ENCODE assay signal across 1 cellular context in the genomic region with DNA sequence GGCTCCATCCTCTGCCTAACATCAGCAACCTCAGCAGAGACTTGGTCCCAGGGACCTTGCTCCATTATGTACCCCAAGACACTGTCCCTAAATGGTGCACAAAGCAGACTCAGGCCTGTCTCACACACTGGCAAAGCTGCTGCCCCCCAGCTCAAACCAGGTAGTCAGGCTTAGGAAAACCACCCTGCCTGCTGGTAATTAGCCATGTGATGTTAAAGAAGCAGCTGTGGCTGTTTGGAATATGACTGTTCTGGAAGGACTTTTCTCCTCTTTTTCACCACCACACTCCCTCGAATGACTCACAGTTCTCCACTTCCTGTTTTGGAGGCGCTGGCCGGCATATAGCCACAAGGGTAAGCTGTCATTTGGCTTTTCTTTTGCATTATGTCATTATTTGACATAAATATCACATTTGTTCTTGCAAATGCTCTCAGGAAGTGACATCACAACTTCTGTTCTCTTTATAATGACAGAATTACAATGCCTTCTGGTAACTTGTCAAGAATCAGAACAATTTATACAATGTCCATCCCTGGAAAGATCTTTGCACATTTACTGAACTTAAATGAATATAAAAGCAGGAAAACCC.
A peak's percentile ranks its signal among the peaks of the same experiment; 100 is the strongest.
TF ChIP-seq lines count a peak whose summit lies in the region.

No MANE protein-coding gene starts in this region.

TF ChIP-seq in GM12878, 131 proteins besides CTCF, POLR2A, EP300 and RAD21 (continued from another document and continues in another):
- TF ChIP-seq, protein P1, sequence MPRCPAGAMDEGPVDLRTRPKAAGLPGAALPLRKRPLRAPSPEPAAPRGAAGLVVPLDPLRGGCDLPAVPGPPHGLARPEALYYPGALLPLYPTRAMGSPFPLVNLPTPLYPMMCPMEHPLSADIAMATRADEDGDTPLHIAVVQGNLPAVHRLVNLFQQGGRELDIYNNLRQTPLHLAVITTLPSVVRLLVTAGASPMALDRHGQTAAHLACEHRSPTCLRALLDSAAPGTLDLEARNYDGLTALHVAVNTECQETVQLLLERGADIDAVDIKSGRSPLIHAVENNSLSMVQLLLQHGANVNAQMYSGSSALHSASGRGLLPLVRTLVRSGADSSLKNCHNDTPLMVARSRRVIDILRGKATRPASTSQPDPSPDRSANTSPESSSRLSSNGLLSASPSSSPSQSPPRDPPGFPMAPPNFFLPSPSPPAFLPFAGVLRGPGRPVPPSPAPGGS (IDR thresholded peaks at IDR 0.05; ENCODE audit: borderline replicate concordance, insufficient read depth, low read depth, low read length, poor library complexity, severe bottlenecking) = peak; percentile 38
- TF ChIP-seq SP1 (IDR thresholded peaks at IDR 0.05; ENCODE audit: low read depth, low read length) = no peak
- peak; percentile 97 for TF ChIP-seq SPI1 (IDR thresholded peaks at IDR 0.05; ENCODE audit: borderline replicate concordance, insufficient read depth, low read depth, low read length)
- TF ChIP-seq POU2F2 (IDR thresholded peaks at IDR 0.05; ENCODE audit: borderline replicate concordance, low read depth, low read length) = peak; percentile 45; the same call in 1 of the 3 replicates
- TF ChIP-seq, protein P2, sequence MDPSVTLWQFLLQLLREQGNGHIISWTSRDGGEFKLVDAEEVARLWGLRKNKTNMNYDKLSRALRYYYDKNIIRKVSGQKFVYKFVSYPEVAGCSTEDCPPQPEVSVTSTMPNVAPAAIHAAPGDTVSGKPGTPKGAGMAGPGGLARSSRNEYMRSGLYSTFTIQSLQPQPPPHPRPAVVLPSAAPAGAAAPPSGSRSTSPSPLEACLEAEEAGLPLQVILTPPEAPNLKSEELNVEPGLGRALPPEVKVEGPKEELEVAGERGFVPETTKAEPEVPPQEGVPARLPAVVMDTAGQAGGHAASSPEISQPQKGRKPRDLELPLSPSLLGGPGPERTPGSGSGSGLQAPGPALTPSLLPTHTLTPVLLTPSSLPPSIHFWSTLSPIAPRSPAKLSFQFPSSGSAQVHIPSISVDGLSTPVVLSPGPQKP (IDR thresholded peaks at IDR 0.05; ENCODE audit: low read depth, low read length) = no peak
- TF ChIP-seq TCF3 (IDR thresholded peaks at IDR 0.05; ENCODE audit: borderline replicate concordance, insufficient read depth, low read depth, low read length) = peak; percentile 79; the same call in 1 of the 2 replicates
- peak; percentile 55; the same call in 1 of the 2 replicates for TF ChIP-seq YY1 (IDR thresholded peaks at IDR 0.05; ENCODE audit: low read depth, low read length)
- TF ChIP-seq, protein P3, sequence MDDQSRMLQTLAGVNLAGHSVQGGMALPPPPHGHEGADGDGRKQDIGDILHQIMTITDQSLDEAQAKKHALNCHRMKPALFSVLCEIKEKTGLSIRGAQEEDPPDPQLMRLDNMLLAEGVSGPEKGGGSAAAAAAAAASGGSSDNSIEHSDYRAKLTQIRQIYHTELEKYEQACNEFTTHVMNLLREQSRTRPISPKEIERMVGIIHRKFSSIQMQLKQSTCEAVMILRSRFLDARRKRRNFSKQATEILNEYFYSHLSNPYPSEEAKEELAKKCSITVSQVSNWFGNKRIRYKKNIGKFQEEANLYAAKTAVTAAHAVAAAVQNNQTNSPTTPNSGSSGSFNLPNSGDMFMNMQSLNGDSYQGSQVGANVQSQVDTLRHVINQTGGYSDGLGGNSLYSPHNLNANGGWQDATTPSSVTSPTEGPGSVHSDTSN (IDR thresholded peaks at IDR 0.05; ENCODE audit: insufficient replicate concordance, low read depth, low read length) = no peak
- no peak for TF ChIP-seq SIX5 (IDR thresholded peaks at IDR 0.05; ENCODE audit: low read depth, low read length, severe bottlenecking)
- no peak for TF ChIP-seq STAT1 (conservative IDR thresholded peaks at IDR 0.05)
- no peak for TF ChIP-seq SMAD1 (IDR thresholded peaks at IDR 0.05; ENCODE audit: low read depth, partially characterized antibody)
- TF ChIP-seq, protein P4, sequence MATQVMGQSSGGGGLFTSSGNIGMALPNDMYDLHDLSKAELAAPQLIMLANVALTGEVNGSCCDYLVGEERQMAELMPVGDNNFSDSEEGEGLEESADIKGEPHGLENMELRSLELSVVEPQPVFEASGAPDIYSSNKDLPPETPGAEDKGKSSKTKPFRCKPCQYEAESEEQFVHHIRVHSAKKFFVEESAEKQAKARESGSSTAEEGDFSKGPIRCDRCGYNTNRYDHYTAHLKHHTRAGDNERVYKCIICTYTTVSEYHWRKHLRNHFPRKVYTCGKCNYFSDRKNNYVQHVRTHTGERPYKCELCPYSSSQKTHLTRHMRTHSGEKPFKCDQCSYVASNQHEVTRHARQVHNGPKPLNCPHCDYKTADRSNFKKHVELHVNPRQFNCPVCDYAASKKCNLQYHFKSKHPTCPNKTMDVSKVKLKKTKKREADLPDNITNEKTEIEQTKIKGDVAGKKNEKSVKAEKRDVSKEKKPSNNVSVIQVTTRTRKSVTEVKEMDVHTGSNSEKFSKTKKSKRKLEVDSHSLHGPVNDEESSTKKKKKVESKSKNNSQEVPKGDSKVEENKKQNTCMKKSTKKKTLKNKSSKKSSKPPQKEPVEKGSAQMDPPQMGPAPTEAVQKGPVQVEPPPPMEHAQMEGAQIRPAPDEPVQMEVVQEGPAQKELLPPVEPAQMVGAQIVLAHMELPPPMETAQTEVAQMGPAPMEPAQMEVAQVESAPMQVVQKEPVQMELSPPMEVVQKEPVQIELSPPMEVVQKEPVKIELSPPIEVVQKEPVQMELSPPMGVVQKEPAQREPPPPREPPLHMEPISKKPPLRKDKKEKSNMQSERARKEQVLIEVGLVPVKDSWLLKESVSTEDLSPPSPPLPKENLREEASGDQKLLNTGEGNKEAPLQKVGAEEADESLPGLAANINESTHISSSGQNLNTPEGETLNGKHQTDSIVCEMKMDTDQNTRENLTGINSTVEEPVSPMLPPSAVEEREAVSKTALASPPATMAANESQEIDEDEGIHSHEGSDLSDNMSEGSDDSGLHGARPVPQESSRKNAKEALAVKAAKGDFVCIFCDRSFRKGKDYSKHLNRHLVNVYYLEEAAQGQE (IDR thresholded peaks at IDR 0.05; ENCODE audit: low read depth, low read length) = no peak
- TF ChIP-seq GABPA (IDR thresholded peaks at IDR 0.05; ENCODE audit: low read depth) = peak; percentile 84
- no peak for TF ChIP-seq HDGF (IDR thresholded peaks at IDR 0.05)
- TF ChIP-seq, protein P5, sequence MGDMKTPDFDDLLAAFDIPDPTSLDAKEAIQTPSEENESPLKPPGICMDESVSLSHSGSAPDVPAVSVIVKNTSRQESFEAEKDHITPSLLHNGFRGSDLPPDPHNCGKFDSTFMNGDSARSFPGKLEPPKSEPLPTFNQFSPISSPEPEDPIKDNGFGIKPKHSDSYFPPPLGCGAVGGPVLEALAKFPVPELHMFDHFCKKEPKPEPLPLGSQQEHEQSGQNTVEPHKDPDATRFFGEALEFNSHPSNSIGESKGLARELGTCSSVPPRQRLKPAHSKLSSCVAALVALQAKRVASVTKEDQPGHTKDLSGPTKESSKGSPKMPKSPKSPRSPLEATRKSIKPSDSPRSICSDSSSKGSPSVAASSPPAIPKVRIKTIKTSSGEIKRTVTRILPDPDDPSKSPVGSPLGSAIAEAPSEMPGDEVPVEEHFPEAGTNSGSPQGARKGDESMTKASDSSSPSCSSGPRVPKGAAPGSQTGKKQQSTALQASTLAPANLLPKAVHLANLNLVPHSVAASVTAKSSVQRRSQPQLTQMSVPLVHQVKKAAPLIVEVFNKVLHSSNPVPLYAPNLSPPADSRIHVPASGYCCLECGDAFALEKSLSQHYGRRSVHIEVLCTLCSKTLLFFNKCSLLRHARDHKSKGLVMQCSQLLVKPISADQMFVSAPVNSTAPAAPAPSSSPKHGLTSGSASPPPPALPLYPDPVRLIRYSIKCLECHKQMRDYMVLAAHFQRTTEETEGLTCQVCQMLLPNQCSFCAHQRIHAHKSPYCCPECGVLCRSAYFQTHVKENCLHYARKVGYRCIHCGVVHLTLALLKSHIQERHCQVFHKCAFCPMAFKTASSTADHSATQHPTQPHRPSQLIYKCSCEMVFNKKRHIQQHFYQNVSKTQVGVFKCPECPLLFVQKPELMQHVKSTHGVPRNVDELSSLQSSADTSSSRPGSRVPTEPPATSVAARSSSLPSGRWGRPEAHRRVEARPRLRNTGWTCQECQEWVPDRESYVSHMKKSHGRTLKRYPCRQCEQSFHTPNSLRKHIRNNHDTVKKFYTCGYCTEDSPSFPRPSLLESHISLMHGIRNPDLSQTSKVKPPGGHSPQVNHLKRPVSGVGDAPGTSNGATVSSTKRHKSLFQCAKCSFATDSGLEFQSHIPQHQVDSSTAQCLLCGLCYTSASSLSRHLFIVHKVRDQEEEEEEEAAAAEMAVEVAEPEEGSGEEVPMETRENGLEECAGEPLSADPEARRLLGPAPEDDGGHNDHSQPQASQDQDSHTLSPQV (IDR thresholded peaks at IDR 0.05) = peak; percentile 54; the same call in 1 of the 2 replicates
- TF ChIP-seq BHLHE40 (IDR thresholded peaks at IDR 0.05; ENCODE audit: borderline replicate concordance in 1 of 2, low read depth in 2 of 2, low read length in 1 of 2) = peak; percentile 59 to 64; a peak in 2 of 4 replicates
- TF ChIP-seq, protein P6, sequence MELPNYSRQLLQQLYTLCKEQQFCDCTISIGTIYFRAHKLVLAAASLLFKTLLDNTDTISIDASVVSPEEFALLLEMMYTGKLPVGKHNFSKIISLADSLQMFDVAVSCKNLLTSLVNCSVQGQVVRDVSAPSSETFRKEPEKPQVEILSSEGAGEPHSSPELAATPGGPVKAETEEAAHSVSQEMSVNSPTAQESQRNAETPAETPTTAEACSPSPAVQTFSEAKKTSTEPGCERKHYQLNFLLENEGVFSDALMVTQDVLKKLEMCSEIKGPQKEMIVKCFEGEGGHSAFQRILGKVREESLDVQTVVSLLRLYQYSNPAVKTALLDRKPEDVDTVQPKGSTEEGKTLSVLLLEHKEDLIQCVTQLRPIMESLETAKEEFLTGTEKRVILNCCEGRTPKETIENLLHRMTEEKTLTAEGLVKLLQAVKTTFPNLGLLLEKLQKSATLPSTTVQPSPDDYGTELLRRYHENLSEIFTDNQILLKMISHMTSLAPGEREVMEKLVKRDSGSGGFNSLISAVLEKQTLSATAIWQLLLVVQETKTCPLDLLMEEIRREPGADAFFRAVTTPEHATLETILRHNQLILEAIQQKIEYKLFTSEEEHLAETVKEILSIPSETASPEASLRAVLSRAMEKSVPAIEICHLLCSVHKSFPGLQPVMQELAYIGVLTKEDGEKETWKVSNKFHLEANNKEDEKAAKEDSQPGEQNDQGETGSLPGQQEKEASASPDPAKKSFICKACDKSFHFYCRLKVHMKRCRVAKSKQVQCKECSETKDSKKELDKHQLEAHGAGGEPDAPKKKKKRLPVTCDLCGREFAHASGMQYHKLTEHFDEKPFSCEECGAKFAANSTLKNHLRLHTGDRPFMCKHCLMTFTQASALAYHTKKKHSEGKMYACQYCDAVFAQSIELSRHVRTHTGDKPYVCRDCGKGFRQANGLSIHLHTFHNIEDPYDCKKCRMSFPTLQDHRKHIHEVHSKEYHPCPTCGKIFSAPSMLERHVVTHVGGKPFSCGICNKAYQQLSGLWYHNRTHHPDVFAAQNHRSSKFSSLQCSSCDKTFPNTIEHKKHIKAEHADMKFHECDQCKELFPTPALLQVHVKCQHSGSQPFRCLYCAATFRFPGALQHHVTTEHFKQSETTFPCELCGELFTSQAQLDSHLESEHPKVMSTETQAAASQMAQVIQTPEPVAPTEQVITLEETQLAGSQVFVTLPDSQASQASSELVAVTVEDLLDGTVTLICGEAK (IDR thresholded peaks at IDR 0.05; ENCODE audit: borderline replicate concordance) = peak; percentile 62; the same call in 1 of the 2 replicates
- no peak for TF ChIP-seq CEBPB (IDR thresholded peaks at IDR 0.05; ENCODE audit: borderline replicate concordance in 1 of 2, low read depth in 2 of 2, low read length in 2 of 2)
- TF ChIP-seq BRCA1 (IDR thresholded peaks at IDR 0.05; ENCODE audit: low read depth, low read length) = no peak
- TF ChIP-seq NBN (IDR thresholded peaks at IDR 0.05) = peak; percentile 45
- TF ChIP-seq NFYA (IDR thresholded peaks at IDR 0.05; ENCODE audit: borderline replicate concordance, low read depth, low read length) = no peak
- TF ChIP-seq ZNF24 (IDR thresholded peaks at IDR 0.05) = no peak
- no peak for TF ChIP-seq MXI1 (IDR thresholded peaks at IDR 0.05; ENCODE audit: low read depth, low read length)
- TF ChIP-seq SMC3 (IDR thresholded peaks at IDR 0.05; ENCODE audit: borderline replicate concordance, low read length) = no peak; the same call in 1 of the 2 replicates
- TF ChIP-seq RUNX3 (IDR thresholded peaks at IDR 0.05; ENCODE audit: low read length) = peak; percentile 96
- no peak for TF ChIP-seq CHD4 (IDR thresholded peaks at IDR 0.05)
- TF ChIP-seq CBX5 (IDR thresholded peaks at IDR 0.05; ENCODE audit: low read depth) = no peak
- TF ChIP-seq, protein P7, sequence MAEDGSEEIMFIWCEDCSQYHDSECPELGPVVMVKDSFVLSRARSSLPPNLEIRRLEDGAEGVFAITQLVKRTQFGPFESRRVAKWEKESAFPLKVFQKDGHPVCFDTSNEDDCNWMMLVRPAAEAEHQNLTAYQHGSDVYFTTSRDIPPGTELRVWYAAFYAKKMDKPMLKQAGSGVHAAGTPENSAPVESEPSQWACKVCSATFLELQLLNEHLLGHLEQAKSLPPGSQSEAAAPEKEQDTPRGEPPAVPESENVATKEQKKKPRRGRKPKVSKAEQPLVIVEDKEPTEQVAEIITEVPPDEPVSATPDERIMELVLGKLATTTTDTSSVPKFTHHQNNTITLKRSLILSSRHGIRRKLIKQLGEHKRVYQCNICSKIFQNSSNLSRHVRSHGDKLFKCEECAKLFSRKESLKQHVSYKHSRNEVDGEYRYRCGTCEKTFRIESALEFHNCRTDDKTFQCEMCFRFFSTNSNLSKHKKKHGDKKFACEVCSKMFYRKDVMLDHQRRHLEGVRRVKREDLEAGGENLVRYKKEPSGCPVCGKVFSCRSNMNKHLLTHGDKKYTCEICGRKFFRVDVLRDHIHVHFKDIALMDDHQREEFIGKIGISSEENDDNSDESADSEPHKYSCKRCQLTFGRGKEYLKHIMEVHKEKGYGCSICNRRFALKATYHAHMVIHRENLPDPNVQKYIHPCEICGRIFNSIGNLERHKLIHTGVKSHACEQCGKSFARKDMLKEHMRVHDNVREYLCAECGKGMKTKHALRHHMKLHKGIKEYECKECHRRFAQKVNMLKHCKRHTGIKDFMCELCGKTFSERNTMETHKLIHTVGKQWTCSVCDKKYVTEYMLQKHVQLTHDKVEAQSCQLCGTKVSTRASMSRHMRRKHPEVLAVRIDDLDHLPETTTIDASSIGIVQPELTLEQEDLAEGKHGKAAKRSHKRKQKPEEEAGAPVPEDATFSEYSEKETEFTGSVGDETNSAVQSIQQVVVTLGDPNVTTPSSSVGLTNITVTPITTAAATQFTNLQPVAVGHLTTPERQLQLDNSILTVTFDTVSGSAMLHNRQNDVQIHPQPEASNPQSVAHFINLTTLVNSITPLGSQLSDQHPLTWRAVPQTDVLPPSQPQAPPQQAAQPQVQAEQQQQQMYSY (CRISPR knock-in tag; IDR thresholded peaks at IDR 0.05) = no peak
- TF ChIP-seq CHD1 (IDR thresholded peaks at IDR 0.05; ENCODE audit: low read depth, low read length) = no peak
- TF ChIP-seq TCF12 (IDR thresholded peaks at IDR 0.05; ENCODE audit: low read depth, low read length) = peak; percentile 90
